Comparison of ENCODE assay signal across 1 cellular context in the genomic region with DNA sequence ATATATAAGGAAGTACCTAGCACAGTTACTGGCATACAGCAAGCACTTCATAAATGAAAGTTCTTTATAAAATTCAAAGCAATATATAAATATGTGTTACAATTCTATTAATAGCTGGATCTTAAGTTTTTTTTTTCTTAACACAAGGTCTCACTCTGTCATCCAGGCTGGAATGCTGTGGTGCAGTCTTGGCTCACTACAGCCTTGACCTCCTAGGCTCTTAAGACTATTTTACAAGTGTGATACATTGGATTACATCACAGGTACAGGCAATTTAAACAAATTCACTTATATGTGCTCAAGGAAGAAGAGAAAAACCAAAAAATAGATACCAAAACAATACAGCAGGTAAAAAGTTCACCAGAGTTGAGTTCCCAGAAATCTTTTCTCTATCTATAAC.
TF ChIP-seq lines count a peak whose summit lies in the region.

No MANE protein-coding gene starts in this region.

TF ChIP-seq in GM23338, 12 proteins besides CTCF, POLR2A, EP300 and RAD21 (continued from another document):
- no peak for TF ChIP-seq ZNF462 (CRISPR knock-in tag; IDR thresholded peaks at IDR 0.05)
